In the genomic region with DNA sequence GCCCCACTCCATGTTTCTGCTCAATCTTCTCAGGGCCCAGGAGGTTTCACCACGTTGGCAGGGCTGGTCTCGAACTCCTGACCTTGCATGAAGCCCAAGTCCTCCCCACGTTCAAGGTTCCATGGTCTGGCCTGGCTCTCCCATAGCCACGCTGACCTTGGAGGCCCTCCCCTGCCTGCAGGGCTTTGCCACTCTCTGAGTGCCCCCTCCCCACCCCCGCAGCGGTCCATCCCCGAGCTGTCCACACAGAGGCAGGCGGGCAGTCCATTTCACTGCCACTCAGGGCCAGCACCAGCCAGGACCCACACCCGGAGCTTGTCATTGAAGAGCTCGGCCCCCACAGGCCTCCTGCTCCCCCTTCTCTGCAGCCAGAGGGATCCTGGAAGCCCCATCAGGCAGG, we compare ENCODE assay signal across 18 cellular contexts. TPM values are rescaled to one million over a fixed set of nuclear protein-coding genes. Genes with fewer than 3 reads are reported as not detected.
A peak's percentile ranks its signal among the peaks of the same experiment; 100 is the strongest.
DNase-seq lines count a peak whose midpoint lies in the region; ATAC-seq and TF ChIP-seq lines count a peak whose summit lies in the region.
"Had no signal": no experiment of that assay in that cellular context is flagged by ENCODE, and none has a peak within 500 bp of the region (broad histone marks: within the 10 kb centered on the region; RNA-seq: fewer than 3 reads in every experiment).

No MANE protein-coding gene starts in this region.

- no peaks in the 10 kb centered on the region for H3K36me3 ChIP-seq in Karpas-422 (ENCODE audit: insufficient read depth, low read length)
- H3K36me3 ChIP-seq: BE2C had no signal

- H3K9me3 ChIP-seq in Karpas-422 (ENCODE audit: low read length), result no peaks in the 10 kb centered on the region
- H3K9me3 ChIP-seq: A549, BE2C had no signal

- peaks cover 6% of the 10 kb centered on the region for H3K27me3 Mint-ChIP-seq in activated naive CD4-positive, alpha-beta T cell treated with anti-CD3 and anti-CD28 coated beads, Interleukin-2, amount 10 ng/mL, durations not matched to agents 7 days and 5 days

- H3K27ac Mint-ChIP-seq in activated naive CD4-positive, alpha-beta T cell treated with anti-CD3 and anti-CD28 coated beads, Interleukin-2, amount 10 ng/mL, durations not matched to agents 7 days and 5 days, result no peak overlapping the region

- no peak overlapping the region for H3K27ac ChIP-seq in Karpas-422 (ENCODE audit: low read length)
- H3K27ac ChIP-seq: A549, C4-2B had no signal

- H3K4me1 Mint-ChIP-seq in activated naive CD4-positive, alpha-beta T cell treated with anti-CD3 and anti-CD28 coated beads, Interleukin-2, amount 10 ng/mL, durations not matched to agents 7 days and 5 days, result no peaks in the 10 kb centered on the region
- H3K4me1 Mint-ChIP-seq: CD4-positive, alpha-beta memory T cell had no signal

- H3K4me3 Mint-ChIP-seq in activated naive CD4-positive, alpha-beta T cell treated with anti-CD3 and anti-CD28 coated beads, Interleukin-2, amount 10 ng/mL, durations not matched to agents 7 days and 5 days, result no peak overlapping the region

- DNase-seq in Karpas-422, result peak; percentile 17
- no peak for DNase-seq in left colon
- DNase-seq in omental fat pad (ENCODE audit: low spot score), result no peak
- no peak for DNase-seq in activated naive CD4-positive, alpha-beta T cell treated with anti-CD3 and anti-CD28 coated beads, Interleukin-2, amount 10 ng/mL, durations not matched to agents 7 days and 5 days
- no peak for DNase-seq in stimulated activated CD4-positive, alpha-beta T cell treated with anti-CD3 and anti-CD28 coated beads, Interleukin-12 subunit alpha, Interleukin-12 subunit beta, amount 100 ng/mL, for 4 hours
- no peak for DNase-seq in NCI-H446 (lab: John Stamatoyannopoulos, UW)
- DNase-seq: BE2C; CD4-positive, alpha-beta memory T cell; DMS153; DND-41; GDM1; GOT3; HCEC 1CT; IMR-90; KBM-7 had no signal

- H3K4me3 ChIP-seq in Karpas-422 (ENCODE audit: low read length), result no peak overlapping the region
- H3K4me3 ChIP-seq: A549 had no signal

- CTCF ChIA-PET in activated naive CD4-positive, alpha-beta T cell treated with anti-CD3 and anti-CD28 coated beads, Interleukin-2, amount 10 ng/mL, durations not matched to agents 7 days and 5 days (lab: Charles Lee), result no interaction called here

- no peak overlapping the region for H3K4me2 ChIP-seq in Karpas-422 (ENCODE audit: low read depth, low read length, poor library complexity, severe bottlenecking)
- H3K4me2 ChIP-seq: A549 had no signal

- no peaks in the 10 kb centered on the region for H3K9me2 ChIP-seq in Karpas-422 (replicated peaks; ENCODE audit: insufficient read depth, low read length)

- H3K36me3 Mint-ChIP-seq in activated naive CD4-positive, alpha-beta T cell treated with anti-CD3 and anti-CD28 coated beads, Interleukin-2, amount 10 ng/mL, durations not matched to agents 7 days and 5 days, result no peaks in the 10 kb centered on the region
- H3K36me3 Mint-ChIP-seq: CD4-positive, alpha-beta memory T cell had no signal

- H3K79me2 ChIP-seq in Karpas-422 (ENCODE audit: low read length), result no peaks in the 10 kb centered on the region

- H3K9me3 Mint-ChIP-seq in activated naive CD4-positive, alpha-beta T cell treated with anti-CD3 and anti-CD28 coated beads, Interleukin-2, amount 10 ng/mL, durations not matched to agents 7 days and 5 days, result no peaks in the 10 kb centered on the region
- H3K9me3 Mint-ChIP-seq: CD4-positive, alpha-beta memory T cell had no signal

- intact Hi-C loops in left colon (cut with DNase I, micrococcal nuclease), result no loop called here

- ATAC-seq in left colon (peak; percentile 6), omental fat pad (ENCODE audit: low FRiP score) (peak; percentile 31), GM18498 (IDR thresholded peaks at IDR 0.05; ENCODE audit: unreplicated experiment) (no peak)
- ATAC-seq: A549 had no signal

- no peaks in the 10 kb centered on the region for H4K20me1 ChIP-seq in Karpas-422 (ENCODE audit: insufficient read depth, low read depth, low read length)

- no peak overlapping the region for H3K9ac ChIP-seq in Karpas-422 (ENCODE audit: low read length)

- H3K27me3 ChIP-seq in Karpas-422 (ENCODE audit: low read length), result no peaks in the 10 kb centered on the region
- H3K27me3 ChIP-seq: BE2C had no signal

- no peak for TF ChIP-seq CTCF in omental fat pad (IDR thresholded peaks at IDR 0.05)

- no peaks in the 10 kb centered on the region for H3K4me1 ChIP-seq in Karpas-422 (ENCODE audit: low read length)
- H3K4me1 ChIP-seq: A549, BE2C had no signal

- no peak overlapping the region for H2AFZ ChIP-seq in Karpas-422 (ENCODE audit: low read length)

RNA-seq across cellular contexts. Expression of a gene that starts 30.7 kb away (rescaled TPM):
- not detected in 2 replicates for total RNA-seq in Karpas-422 (2014; rRNA removed; shearing (Covaris generic); ENCODE audit: low replicate concordance)
- 10 to 100 TPM; 35.3 to 57.3 TPM for total RNA-seq in left colon
- 1 to 10 TPM in 2 of 4 donors, under 1 TPM in 1, not detected in 1; 0.46 to 2.2 (median 1.9) TPM for total RNA-seq in omental fat pad

Comparison
In these comparisons a context has a peak if more than half of its experiments do, and no peak if none do; other contexts are left out.
1. RNA of a gene that starts 30.7 kb away (total RNA-seq): 35.3 to 57.3 TPM in left colon; 0.46 to 2.2 TPM in omental fat pad and not detected in Karpas-422; every median in the first group is over 10 times any median in the second.